ENCODE assay signal across 30 cellular contexts in the genomic region with DNA sequence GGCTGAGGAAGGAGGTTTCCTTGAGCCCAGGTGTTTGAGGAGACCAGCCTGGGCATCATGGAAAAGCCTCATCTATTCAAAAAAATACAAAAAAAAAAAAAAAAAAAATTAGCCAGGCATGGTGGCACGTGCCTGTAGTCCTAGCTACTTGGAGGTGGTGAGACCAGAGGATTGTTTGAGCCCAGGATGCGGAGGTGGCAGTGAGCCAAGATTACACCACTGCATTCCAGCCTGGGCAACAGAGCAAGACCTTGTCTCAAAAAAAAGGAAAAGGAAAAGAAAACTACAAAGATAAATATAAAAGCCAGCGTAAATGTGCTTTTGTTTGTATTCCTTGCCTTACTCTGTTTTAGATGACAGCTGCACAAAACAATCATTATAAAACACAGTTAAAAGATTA.
"Had no signal": no experiment of that assay in that cellular context is flagged by ENCODE, and none has a peak within 500 bp of the region (broad histone marks: within the 10 kb centered on the region; RNA-seq: fewer than 3 reads in every experiment).

No MANE protein-coding gene starts in this region.

- H3K4me1 Mint-ChIP-seq: activated B cell treated with CpG ODN at 0.5 μM for 24 hours; activated CD4-positive, alpha-beta memory T cell treated with anti-CD3 and anti-CD28 coated beads, Interleukin-2, amount 10 ng/mL, durations not matched to agents 7 days and 5 days; activated CD8-positive, alpha-beta memory T cell treated with anti-CD3 and anti-CD28 coated beads, Interleukin-2, amount 10 ng/mL, durations not matched to agents 7 days and 5 days; activated naive CD4-positive, alpha-beta T cell treated with anti-CD3 and anti-CD28 coated beads, Interleukin-2, amount 10 ng/mL, durations not matched to agents 7 days and 5 days; activated naive CD8-positive, alpha-beta T cell treated with anti-CD3 and anti-CD28 coated beads, Interleukin-2, amount 50 U/mL, for 24 hours; brain; T-cell; T-helper 17 cell had no signal

- FAIRE-seq: bronchial epithelial cell had no signal

- H3K27me3 Mint-ChIP-seq: activated B cell treated with CpG ODN at 0.5 μM for 24 hours; activated CD4-positive, alpha-beta memory T cell treated with anti-CD3 and anti-CD28 coated beads, Interleukin-2, amount 10 ng/mL, durations not matched to agents 7 days and 5 days; activated CD8-positive, alpha-beta memory T cell treated with anti-CD3 and anti-CD28 coated beads, Interleukin-2, amount 10 ng/mL, durations not matched to agents 7 days and 5 days; activated naive CD4-positive, alpha-beta T cell treated with anti-CD3 and anti-CD28 coated beads, Interleukin-2, amount 10 ng/mL, durations not matched to agents 7 days and 5 days; activated naive CD8-positive, alpha-beta T cell; activated naive CD8-positive, alpha-beta T cell treated with anti-CD3 and anti-CD28 coated beads, Interleukin-2, amount 50 U/mL, for 24 hours; brain; T-cell; T-helper 17 cell had no signal

- DNase-seq: activated B cell treated with CpG ODN at 0.5 μM for 24 hours; activated CD4-positive, alpha-beta memory T cell treated with anti-CD3 and anti-CD28 coated beads, Interleukin-2, amount 10 ng/mL, durations not matched to agents 7 days and 5 days; activated CD4-positive, alpha-beta T cell treated with anti-CD3 and anti-CD28 coated beads for 4 hours; activated CD4-positive, alpha-beta T cell treated with anti-CD3 and anti-CD28 coated beads, Interleukin-2, amount 50 U/mL, for 1 hour; activated CD4-positive, CD25-positive, alpha-beta regulatory T cell treated with anti-CD3 and anti-CD28 coated beads, Interleukin-2, amount 50 U/mL, for 72 hours; activated CD8-positive, alpha-beta memory T cell treated with anti-CD3 and anti-CD28 coated beads for 24 hours; activated CD8-positive, alpha-beta memory T cell treated with anti-CD3 and anti-CD28 coated beads, Interleukin-2, amount 10 ng/mL, durations not matched to agents 7 days and 5 days; activated CD8-positive, alpha-beta memory T cell treated with anti-CD3 and anti-CD28 coated beads, Interleukin-2, amount 50 U/mL, for 48 hours; activated effector memory CD4-positive, alpha-beta T cell treated with Interleukin-2 at 50 U/mL for 16 hours; activated naive CD4-positive, alpha-beta T cell treated with anti-CD3 and anti-CD28 coated beads, Interleukin-2, amount 10 ng/mL, durations not matched to agents 7 days and 5 days; activated naive CD8-positive, alpha-beta T cell treated with anti-CD3 and anti-CD28 coated beads, Interleukin-2, amount 50 U/mL, for 24 hours; activated T-cell treated with anti-CD3 and anti-CD28 coated beads, Interleukin-2, amount 50 U/mL, for 48 hours; anterior cingulate cortex; caudate nucleus; cerebellar nuclear complex; NCI-H1105 treated with DMSO at 0.1 percent for 48 hours; NCI-H1436; NCI-H1694; NCI-H2029; NCI-H345; NCI-H524 treated with DMSO at 0.1 percent for 48 hours; RPMI8226; SHP77 treated with DMSO at 0.1 percent for 48 hours; T-cell; T-helper 17 cell had no signal

- H3K36me3 Mint-ChIP-seq: activated CD8-positive, alpha-beta memory T cell treated with anti-CD3 and anti-CD28 coated beads, Interleukin-2, amount 10 ng/mL, durations not matched to agents 7 days and 5 days; activated naive CD4-positive, alpha-beta T cell treated with anti-CD3 and anti-CD28 coated beads, Interleukin-2, amount 10 ng/mL, durations not matched to agents 7 days and 5 days; activated naive CD8-positive, alpha-beta T cell; brain; T-cell had no signal

- H3K27ac ChIP-seq: KMS-11, VCaP had no signal

- H3K27ac Mint-ChIP-seq: activated B cell treated with CpG ODN at 0.5 μM for 24 hours; activated CD4-positive, alpha-beta memory T cell treated with anti-CD3 and anti-CD28 coated beads, Interleukin-2, amount 10 ng/mL, durations not matched to agents 7 days and 5 days; activated CD8-positive, alpha-beta memory T cell treated with anti-CD3 and anti-CD28 coated beads, Interleukin-2, amount 10 ng/mL, durations not matched to agents 7 days and 5 days; activated naive CD4-positive, alpha-beta T cell treated with anti-CD3 and anti-CD28 coated beads, Interleukin-2, amount 10 ng/mL, durations not matched to agents 7 days and 5 days; activated naive CD8-positive, alpha-beta T cell; activated naive CD8-positive, alpha-beta T cell treated with anti-CD3 and anti-CD28 coated beads, Interleukin-2, amount 50 U/mL, for 24 hours; brain; T-cell; T-helper 17 cell had no signal

- H3K9ac ChIP-seq: KMS-11 had no signal

- H3K4me3 Mint-ChIP-seq: activated B cell treated with CpG ODN at 0.5 μM for 24 hours; activated CD4-positive, alpha-beta memory T cell treated with anti-CD3 and anti-CD28 coated beads, Interleukin-2, amount 10 ng/mL, durations not matched to agents 7 days and 5 days; activated CD8-positive, alpha-beta memory T cell treated with anti-CD3 and anti-CD28 coated beads, Interleukin-2, amount 10 ng/mL, durations not matched to agents 7 days and 5 days; activated naive CD4-positive, alpha-beta T cell treated with anti-CD3 and anti-CD28 coated beads, Interleukin-2, amount 10 ng/mL, durations not matched to agents 7 days and 5 days; activated naive CD8-positive, alpha-beta T cell; activated naive CD8-positive, alpha-beta T cell treated with anti-CD3 and anti-CD28 coated beads, Interleukin-2, amount 50 U/mL, for 24 hours; brain; T-cell; T-helper 17 cell had no signal
